15 cellular contexts compared by ENCODE assay signal in the genomic region with DNA sequence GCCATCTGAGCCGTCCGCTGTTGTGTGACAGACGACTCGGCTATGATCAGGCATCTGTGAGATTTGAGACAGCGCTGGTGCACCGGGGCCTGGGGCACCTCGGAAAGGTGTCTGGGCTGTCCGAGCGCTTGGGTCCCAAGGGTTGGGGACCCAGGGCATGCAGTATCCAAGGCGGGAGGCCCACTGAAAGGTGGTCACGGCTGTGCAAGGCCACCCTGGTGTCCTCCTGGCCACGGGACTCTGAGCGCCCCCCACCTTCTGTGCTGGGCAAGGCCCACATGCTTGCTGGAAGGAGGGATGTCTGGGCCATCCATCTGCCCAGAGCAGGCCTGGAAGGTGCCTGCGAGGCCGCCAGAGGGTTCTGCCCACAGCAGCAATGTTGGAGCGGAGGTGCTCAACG. TPM values are rescaled to one million over a fixed set of nuclear protein-coding genes. Genes with fewer than 3 reads are reported as not detected.
DNase-seq lines count a peak whose midpoint lies in the region; ATAC-seq, FAIRE-seq and TF ChIP-seq lines count a peak whose summit lies in the region.
"Had no signal": no experiment of that assay in that cellular context is flagged by ENCODE, and none has a peak within 500 bp of the region (broad histone marks: within the 10 kb centered on the region; RNA-seq: fewer than 3 reads in every experiment).

No MANE protein-coding gene starts in this region.

- no peak for FAIRE-seq in HepG2 (lab: Jason Lieb, UNC)
- FAIRE-seq: GM12878, GM18507 had no signal

- H3K79me2 ChIP-seq in HepG2 (ENCODE audit: insufficient read depth, low read length): no peaks in the 10 kb centered on the region

- peaks cover 16% of the 10 kb centered on the region for H3K4me1 Mint-ChIP-seq in dendritic cell treated with granulocyte-macrophage colony-stimulating factor and Interleukin-4, amounts not matched to agents 40 ng/mL and 50 ng/mL, for 4 days (ENCODE audit: low read depth)
- H3K4me1 Mint-ChIP-seq: GM23338 had no signal

- H3K4me3 Mint-ChIP-seq in dendritic cell treated with granulocyte-macrophage colony-stimulating factor and Interleukin-4, amounts not matched to agents 40 ng/mL and 50 ng/mL, for 4 days: no peak overlapping the region
- H3K4me3 Mint-ChIP-seq: CD4-positive, alpha-beta T cell; GM23338 had no signal

- TF ChIP-seq RAD21 in HepG2 (CRISPR knock-in tag; IDR thresholded peaks at IDR 0.05): no peak

- H3K4me3 ChIP-seq in HepG2 (replicated peaks in 1 of 3; ENCODE audit: insufficient read depth in 1 of 3, low read depth in 2 of 3, low read length in 3 of 3) (no peak overlapping the region), right lobe of liver (no peak overlapping the region), aorta (ENCODE audit: low read length in 2 of 2) (no peak overlapping the region)
- H3K4me3 ChIP-seq: GM12878, GM23338 had no signal

- TF ChIP-seq EP300 in HepG2 (IDR thresholded peaks at IDR 0.05; ENCODE audit: low read depth in 2 of 2, low read length in 2 of 2) (no peak), HepG2 (CRISPR knock-in tag; IDR thresholded peaks at IDR 0.05; ENCODE audit: borderline replicate concordance) (no peak)

- H3K9me3 Mint-ChIP-seq in dendritic cell treated with granulocyte-macrophage colony-stimulating factor and Interleukin-4, amounts not matched to agents 40 ng/mL and 50 ng/mL, for 4 days: peaks cover 29% of the 10 kb centered on the region
- H3K9me3 Mint-ChIP-seq: CD4-positive, alpha-beta T cell had no signal

- H3K27ac ChIP-seq in HepG2 (ENCODE audit: extremely low read length, insufficient read depth, low read length) (no peak overlapping the region), right lobe of liver (no peak overlapping the region), aorta (ENCODE audit: low read depth in 1 of 2, low read length in 2 of 2) (no peak overlapping the region)

- CTCF ChIA-PET in HepG2 (lab: Yijun Ruan, JAX; ENCODE audit: low intra/inter-chr PET ratio, low total read pairs): no interaction called here

- intact Hi-C loops in HepG2 (cut with micrococcal nuclease; ENCODE audit: unreplicated experiment): no loop called here
- intact Hi-C loops in right lobe of liver (cut with DNase I): loop anchor here in 1 of 2 donors (10.0 kb wide), 1 partner anchor 164 kb away; no protein-coding TSS in a partner anchor
- intact Hi-C loops in dendritic cell treated with granulocyte-macrophage colony-stimulating factor and Interleukin-4, amounts not matched to agents 40 ng/mL and 50 ng/mL, for 4 days (cut with micrococcal nuclease): no loop called here
- intact Hi-C loops in aorta (cut with DNase I): loop anchor here in 1 of 2 donors (10.0 kb wide), 1 partner anchor 64 kb away; no protein-coding TSS in a partner anchor
- intact Hi-C loops in Right ventricle myocardium inferior (cut with DNase I): no loop called here

- TF ChIP-seq CTCF in HepG2 (CRISPR knock-in tag; IDR thresholded peaks at IDR 0.05) (no peak), right lobe of liver (IDR thresholded peaks at IDR 0.05) (no peak)

- H3K36me3 ChIP-seq in HepG2 (replicated peaks in 1 of 2; ENCODE audit: control insufficient read depth in 1 of 2, insufficient read depth in 2 of 2, low read length in 2 of 2) (peaks cover 33 to 65% of the 10 kb centered on the region in 2 experiments), right lobe of liver (peaks cover 0 to 8% (median 0%) of the 10 kb centered on the region in 4 donors), aorta (ENCODE audit: control insufficient read depth in 1 of 2, insufficient read depth in 2 of 2, low read length in 1 of 2) (no peaks in the 10 kb centered on the region)

- no peak overlapping the region for H2AFZ ChIP-seq in HepG2 (ENCODE audit: low read length)
- H2AFZ ChIP-seq: GM23338 had no signal

- POLR2A ChIA-PET in HepG2 (lab: Yijun Ruan, JAX): no interaction called here

- no peaks in the 10 kb centered on the region for H4K20me1 ChIP-seq in HepG2 (ENCODE audit: insufficient read depth, low read length)

- peak overlapping the region; percentile 74 for H3K27ac Mint-ChIP-seq in dendritic cell treated with granulocyte-macrophage colony-stimulating factor and Interleukin-4, amounts not matched to agents 40 ng/mL and 50 ng/mL, for 4 days
- H3K27ac Mint-ChIP-seq: CD4-positive, alpha-beta T cell; GM23338 had no signal

- H3K4me1 ChIP-seq in HepG2 (ENCODE audit: insufficient read depth, low read length): peaks cover 24% of the 10 kb centered on the region
- H3K4me1 ChIP-seq in right lobe of liver: peaks cover 0 to 17% (median 3%) of the 10 kb centered on the region in 4 donors
- H3K4me1 ChIP-seq in aorta (ENCODE audit: control insufficient read depth in 1 of 2, insufficient read depth in 2 of 2, low read length in 2 of 2): no peaks in the 10 kb centered on the region

- H3K27me3 ChIP-seq in HepG2 (ENCODE audit: control insufficient read depth in 1 of 2, insufficient read depth in 2 of 2, low read length in 2 of 2): no peaks in the 10 kb centered on the region
- H3K27me3 ChIP-seq in right lobe of liver: no peaks in the 10 kb centered on the region
- no peaks in the 10 kb centered on the region for H3K27me3 ChIP-seq in aorta (ENCODE audit: control insufficient read depth in 1 of 2, insufficient read depth in 2 of 2, low read length in 1 of 2)

- H3K36me3 Mint-ChIP-seq in dendritic cell treated with granulocyte-macrophage colony-stimulating factor and Interleukin-4, amounts not matched to agents 40 ng/mL and 50 ng/mL, for 4 days (ENCODE audit: low read depth): peaks cover 96% of the 10 kb centered on the region

- no peak overlapping the region for H3K9ac ChIP-seq in HepG2 (ENCODE audit: insufficient read depth, low read depth, low read length)

- in situ Hi-C loops in HepG2 (cut with HindIII; ENCODE audit: extremely low pct_ligation_motif_present, low pct_unique_long_range_greater_than_20kb): no loop called here

- H3K9me3 ChIP-seq in HepG2 (ENCODE audit: low read length) (peaks cover 17% of the 10 kb centered on the region; the same call in 1 of the 2 replicates), right lobe of liver (peaks cover 0 to 6% (median 0%) of the 10 kb centered on the region in 4 donors), aorta (ENCODE audit: control insufficient read depth, low read length) (peaks cover 4% of the 10 kb centered on the region)

- DNase-seq in HepG2 (ENCODE audit: low spot score) (no peak), right lobe of liver (no peak), aorta (no peak), Right ventricle myocardium inferior (ENCODE audit: missing footprints) (no peak)
- DNase-seq: 8988T; AML-193; C1 segment of cervical spinal cord; CD4-positive, alpha-beta T cell; DMS79; H7; IMR-90 had no signal

- H3K4me2 ChIP-seq in HepG2 (ENCODE audit: low read depth, low read length): no peak overlapping the region
- H3K4me2 ChIP-seq: GM23338 had no signal

- 91% methylated on average over 11 of the region's 17 CpGs for WGBS in HepG2 (ENCODE audit: low lambda C conversion rate)
- no CpG with 5 or more reads among the region's 17 CpGs for WGBS in right lobe of liver (ENCODE audit: insufficient coverage, low coverage, low lambda C conversion rate, missing lambda C conversion rate)
- WGBS in aorta, 2 donors: 91 to 94% methylated on average over 17 of the region's 17 CpGs

- ATAC-seq in HepG2 (no peak), right lobe of liver (no peak), aorta (ENCODE audit: low FRiP score) (no peak), Right ventricle myocardium inferior (no peak)
- ATAC-seq: GM12878, GM23338 had no signal

- TF ChIP-seq POLR2A in HepG2 (IDR thresholded peaks at IDR 0.05; ENCODE audit: insufficient read depth in 1 of 2, low read depth in 2 of 2, low read length in 2 of 2): no peak
- no peak for TF ChIP-seq POLR2A in right lobe of liver (IDR thresholded peaks at IDR 0.05)

- no peaks in the 10 kb centered on the region for H3K27me3 Mint-ChIP-seq in dendritic cell treated with granulocyte-macrophage colony-stimulating factor and Interleukin-4, amounts not matched to agents 40 ng/mL and 50 ng/mL, for 4 days
- H3K27me3 Mint-ChIP-seq: CD4-positive, alpha-beta T cell had no signal

- no TSS peak for BruUV-seq in HepG2 (replicated peaks; lab: Mats Ljungman, UMichigan)

RNA-seq across cellular contexts. Expression of a gene that starts 19.9 kb away (rescaled TPM):
- total RNA-seq in HepG2 (2016; rRNA removed; fragmentation: Illumina TruSeq; extraction: Trizol) (21.2 and 35.4 TPM in 2 replicates), right lobe of liver (1 to 10 TPM; 2.2 to 5.7 (median 4.8) TPM), aorta (10 to 100 TPM in 1 of 2 donors, 1 to 10 TPM in 1; 7.6 to 16.1 TPM), Right ventricle myocardium inferior (7.0 TPM)
- 9.8 and 10.0 TPM in 2 replicates for total RNA-seq in HepG2 (2016; cell fraction: cytosol; rRNA removed; fragmentation: Illumina TruSeq; extraction: Trizol; ENCODE audit: low read depth)
- total RNA-seq in HepG2 (2016; cell fraction: insoluble cytoplasmic fraction; rRNA removed; fragmentation: Illumina TruSeq; extraction: Trizol): 23.8 and 32.4 TPM in 2 replicates
- total RNA-seq in HepG2 (2016; cell fraction: membrane; rRNA removed; fragmentation: Illumina TruSeq; extraction: Trizol): 15.9 and 17.1 TPM in 2 replicates
- total RNA-seq in HepG2 (2016; cell fraction: nucleus; rRNA removed; fragmentation: Illumina TruSeq; extraction: Trizol): 24.3 and 29.3 TPM in 2 replicates
- polyA plus RNA-seq in HepG2 (2011; rRNA removed) (15.7 and 20.3 TPM in 2 replicates), aorta (1 to 10 TPM; 5.2 to 9.3 TPM)
- 8.7 and 16.8 TPM in 2 replicates for polyA plus RNA-seq in HepG2 (2011; cell fraction: cytosol; rRNA removed)
- polyA plus RNA-seq in HepG2 (2011; cell fraction: nucleus; rRNA removed): 68.2 and 101 TPM in 2 replicates
- polyA plus RNA-seq in HepG2 (2012): 16.3 and 27.3 TPM in 2 replicates
- 5.5 and 6.4 TPM in 2 replicates for polyA plus RNA-seq in HepG2 (2016; cell fraction: cytosol; fragmentation: Illumina TruSeq; extraction: Trizol; ENCODE audit: low read depth)
- 59.5 and 79.8 TPM in 2 replicates for polyA plus RNA-seq in HepG2 (2016; cell fraction: insoluble cytoplasmic fraction; fragmentation: Illumina TruSeq; extraction: Trizol; ENCODE audit: low read depth)
- 10.8 and 13.8 TPM in 2 replicates for polyA plus RNA-seq in HepG2 (2016; cell fraction: membrane; fragmentation: Illumina TruSeq; extraction: Trizol; ENCODE audit: low read depth)
- 133 and 138 TPM in 2 replicates for polyA plus RNA-seq in HepG2 (2016; cell fraction: nucleus; fragmentation: Illumina TruSeq; extraction: Trizol; ENCODE audit: insufficient read depth, low read depth)
- 12.7 and 22.2 TPM in 2 replicates for polyA minus RNA-seq in HepG2 (2011; rRNA and poly(A)+ RNA removed; ENCODE audit: low replicate concordance)
- 7.4 and 8.9 TPM in 2 replicates for polyA minus RNA-seq in HepG2 (2011; cell fraction: cytosol; rRNA and poly(A)+ RNA removed)
- polyA minus RNA-seq in HepG2 (2011; cell fraction: nucleus; rRNA and poly(A)+ RNA removed): 10.9 and 13.8 TPM in 2 replicates

RNA-seq across cellular contexts. Expression of a gene that starts 20.1 kb away (rescaled TPM):
- total RNA-seq in HepG2 (2016; rRNA removed; fragmentation: Illumina TruSeq; extraction: Trizol): 15.5 and 25.8 TPM in 2 replicates
- total RNA-seq in HepG2 (2016; cell fraction: cytosol; rRNA removed; fragmentation: Illumina TruSeq; extraction: Trizol; ENCODE audit: low read depth): 9.2 and 12.7 TPM in 2 replicates
- 14.4 and 26.2 TPM in 2 replicates for total RNA-seq in HepG2 (2016; cell fraction: insoluble cytoplasmic fraction; rRNA removed; fragmentation: Illumina TruSeq; extraction: Trizol)
- 28.5 and 34.5 TPM in 2 replicates for total RNA-seq in HepG2 (2016; cell fraction: membrane; rRNA removed; fragmentation: Illumina TruSeq; extraction: Trizol)
- 20.4 and 23.0 TPM in 2 replicates for total RNA-seq in HepG2 (2016; cell fraction: nucleus; rRNA removed; fragmentation: Illumina TruSeq; extraction: Trizol)
- 19.0 and 36.1 TPM in 2 replicates for polyA plus RNA-seq in HepG2 (2011; rRNA removed)
- 18.9 and 32.3 TPM in 2 replicates for polyA plus RNA-seq in HepG2 (2011; cell fraction: cytosol; rRNA removed)
- polyA plus RNA-seq in HepG2 (2011; cell fraction: nucleus; rRNA removed): 79.1 and 84.6 TPM in 2 replicates
- polyA plus RNA-seq in HepG2 (2012): 16.1 and 20.7 TPM in 2 replicates
- polyA plus RNA-seq in HepG2 (2016; cell fraction: cytosol; fragmentation: Illumina TruSeq; extraction: Trizol; ENCODE audit: low read depth): 9.4 and 10.4 TPM in 2 replicates
- 14.1 and 16.2 TPM in 2 replicates for polyA plus RNA-seq in HepG2 (2016; cell fraction: insoluble cytoplasmic fraction; fragmentation: Illumina TruSeq; extraction: Trizol; ENCODE audit: low read depth)
- polyA plus RNA-seq in HepG2 (2016; cell fraction: membrane; fragmentation: Illumina TruSeq; extraction: Trizol; ENCODE audit: low read depth): 21.6 and 23.3 TPM in 2 replicates
- 36.1 and 41.5 TPM in 2 replicates for polyA plus RNA-seq in HepG2 (2016; cell fraction: nucleus; fragmentation: Illumina TruSeq; extraction: Trizol; ENCODE audit: insufficient read depth, low read depth)
- polyA minus RNA-seq in HepG2 (2011; rRNA and poly(A)+ RNA removed; ENCODE audit: low replicate concordance): 7.1 and 61.3 TPM in 2 replicates
- polyA minus RNA-seq in HepG2 (2011; cell fraction: cytosol; rRNA and poly(A)+ RNA removed): 18.8 and 21.5 TPM in 2 replicates
- polyA minus RNA-seq in HepG2 (2011; cell fraction: nucleus; rRNA and poly(A)+ RNA removed): 6.4 and 8.5 TPM in 2 replicates
- 10 to 100 TPM; 13.8 to 51.0 (median 25.4) TPM for total RNA-seq in right lobe of liver
- 10 to 100 TPM; 24.9 to 26.6 TPM for total RNA-seq in aorta
- polyA plus RNA-seq in aorta: 10 to 100 TPM; 14.8 to 36.4 TPM
- 26.3 TPM for total RNA-seq in Right ventricle myocardium inferior

RNA-seq across cellular contexts. Expression of a gene that starts 29.1 kb away (rescaled TPM):
- total RNA-seq in HepG2 (2016; rRNA removed; fragmentation: Illumina TruSeq; extraction: Trizol) (104 and 131 TPM in 2 replicates), right lobe of liver (10 to 100 TPM; 13.1 to 30.8 (median 14.7) TPM), aorta (10 to 100 TPM; 25.1 to 25.3 TPM), Right ventricle myocardium inferior (13.7 TPM)
- total RNA-seq in HepG2 (2016; cell fraction: cytosol; rRNA removed; fragmentation: Illumina TruSeq; extraction: Trizol; ENCODE audit: low read depth): 19.5 and 20.5 TPM in 2 replicates
- total RNA-seq in HepG2 (2016; cell fraction: insoluble cytoplasmic fraction; rRNA removed; fragmentation: Illumina TruSeq; extraction: Trizol): 103 and 128 TPM in 2 replicates
- 43.3 and 44.2 TPM in 2 replicates for total RNA-seq in HepG2 (2016; cell fraction: membrane; rRNA removed; fragmentation: Illumina TruSeq; extraction: Trizol)
- total RNA-seq in HepG2 (2016; cell fraction: nucleus; rRNA removed; fragmentation: Illumina TruSeq; extraction: Trizol): 39.3 and 41.5 TPM in 2 replicates
- polyA plus RNA-seq in HepG2 (2011; rRNA removed) (29.8 and 43.9 TPM in 2 replicates), aorta (10 to 100 TPM; 27.2 to 35.1 TPM)
- polyA plus RNA-seq in HepG2 (2011; cell fraction: cytosol; rRNA removed): 22.0 and 30.6 TPM in 2 replicates
- polyA plus RNA-seq in HepG2 (2011; cell fraction: nucleus; rRNA removed): 12.8 and 13.8 TPM in 2 replicates
- polyA plus RNA-seq in HepG2 (2012): 30.0 and 43.7 TPM in 2 replicates
- 10.3 and 11.7 TPM in 2 replicates for polyA plus RNA-seq in HepG2 (2016; cell fraction: cytosol; fragmentation: Illumina TruSeq; extraction: Trizol; ENCODE audit: low read depth)
- 140 and 142 TPM in 2 replicates for polyA plus RNA-seq in HepG2 (2016; cell fraction: insoluble cytoplasmic fraction; fragmentation: Illumina TruSeq; extraction: Trizol; ENCODE audit: low read depth)
- 24.5 and 24.6 TPM in 2 replicates for polyA plus RNA-seq in HepG2 (2016; cell fraction: membrane; fragmentation: Illumina TruSeq; extraction: Trizol; ENCODE audit: low read depth)
- polyA plus RNA-seq in HepG2 (2016; cell fraction: nucleus; fragmentation: Illumina TruSeq; extraction: Trizol; ENCODE audit: insufficient read depth, low read depth): 69.4 and 73.3 TPM in 2 replicates
- polyA minus RNA-seq in HepG2 (2011; rRNA and poly(A)+ RNA removed; ENCODE audit: low replicate concordance): 12.5 and 24.7 TPM in 2 replicates
- 19.7 and 22.7 TPM in 2 replicates for polyA minus RNA-seq in HepG2 (2011; cell fraction: cytosol; rRNA and poly(A)+ RNA removed)
- polyA minus RNA-seq in HepG2 (2011; cell fraction: nucleus; rRNA and poly(A)+ RNA removed): 10.8 and 13.7 TPM in 2 replicates

RNA-seq across cellular contexts. Expression of a gene that starts 51.9 kb away (rescaled TPM):
- total RNA-seq in HepG2 (2016; rRNA removed; fragmentation: Illumina TruSeq; extraction: Trizol) (40.2 and 103 TPM in 2 replicates), right lobe of liver (10 to 100 TPM; 14.3 to 30.0 (median 25.7) TPM), aorta (1 to 10 TPM; 1.2 to 4.0 TPM), Right ventricle myocardium inferior (1.8 TPM)
- total RNA-seq in HepG2 (2016; cell fraction: cytosol; rRNA removed; fragmentation: Illumina TruSeq; extraction: Trizol; ENCODE audit: low read depth): 18.3 and 22.4 TPM in 2 replicates
- total RNA-seq in HepG2 (2016; cell fraction: insoluble cytoplasmic fraction; rRNA removed; fragmentation: Illumina TruSeq; extraction: Trizol): 38.7 and 106 TPM in 2 replicates
- total RNA-seq in HepG2 (2016; cell fraction: membrane; rRNA removed; fragmentation: Illumina TruSeq; extraction: Trizol): 39.4 and 45.4 TPM in 2 replicates
- total RNA-seq in HepG2 (2016; cell fraction: nucleus; rRNA removed; fragmentation: Illumina TruSeq; extraction: Trizol): 114 and 144 TPM in 2 replicates
- polyA plus RNA-seq in HepG2 (2011; rRNA removed) (109 and 159 TPM in 2 replicates), aorta (1 to 10 TPM; 1.0 to 2.4 TPM)
- polyA plus RNA-seq in HepG2 (2011; cell fraction: cytosol; rRNA removed): 87.8 and 132 TPM in 2 replicates
- polyA plus RNA-seq in HepG2 (2011; cell fraction: nucleus; rRNA removed): 914 and 1,354 TPM in 2 replicates
- 127 and 140 TPM in 2 replicates for polyA plus RNA-seq in HepG2 (2012)
- polyA plus RNA-seq in HepG2 (2016; cell fraction: cytosol; fragmentation: Illumina TruSeq; extraction: Trizol; ENCODE audit: low read depth): 6.7 and 7.6 TPM in 2 replicates
- 36.5 and 42.1 TPM in 2 replicates for polyA plus RNA-seq in HepG2 (2016; cell fraction: insoluble cytoplasmic fraction; fragmentation: Illumina TruSeq; extraction: Trizol; ENCODE audit: low read depth)
- 24.3 and 24.6 TPM in 2 replicates for polyA plus RNA-seq in HepG2 (2016; cell fraction: membrane; fragmentation: Illumina TruSeq; extraction: Trizol; ENCODE audit: low read depth)
- polyA plus RNA-seq in HepG2 (2016; cell fraction: nucleus; fragmentation: Illumina TruSeq; extraction: Trizol; ENCODE audit: insufficient read depth, low read depth): 393 and 407 TPM in 2 replicates
- polyA minus RNA-seq in HepG2 (2011; rRNA and poly(A)+ RNA removed; ENCODE audit: low replicate concordance): 7.3 and 222 TPM in 2 replicates
- 97.8 and 100 TPM in 2 replicates for polyA minus RNA-seq in HepG2 (2011; cell fraction: cytosol; rRNA and poly(A)+ RNA removed)
- 130 and 153 TPM in 2 replicates for polyA minus RNA-seq in HepG2 (2011; cell fraction: nucleus; rRNA and poly(A)+ RNA removed)

RNA-seq across cellular contexts. Expression of a gene that starts 57.1 kb away (rescaled TPM):
- total RNA-seq in HepG2 (2016; rRNA removed; fragmentation: Illumina TruSeq; extraction: Trizol) (0.62 and 1.1 TPM in 2 replicates), right lobe of liver (1 to 10 TPM in 2 of 6 experiments, under 1 TPM in 4; 0.56 to 3.5 (median 0.74) TPM), aorta (1 to 10 TPM; 1.5 to 1.9 TPM), Right ventricle myocardium inferior (0.49 TPM)
- 1.9 TPM in 1 of 2 replicates, not detected in the other for total RNA-seq in HepG2 (2016; cell fraction: cytosol; rRNA removed; fragmentation: Illumina TruSeq; extraction: Trizol; ENCODE audit: low read depth)
- total RNA-seq in HepG2 (2016; cell fraction: insoluble cytoplasmic fraction; rRNA removed; fragmentation: Illumina TruSeq; extraction: Trizol): 0.22 and 0.56 TPM in 2 replicates
- total RNA-seq in HepG2 (2016; cell fraction: membrane; rRNA removed; fragmentation: Illumina TruSeq; extraction: Trizol): 0.83 and 1.1 TPM in 2 replicates
- total RNA-seq in HepG2 (2016; cell fraction: nucleus; rRNA removed; fragmentation: Illumina TruSeq; extraction: Trizol): 0.43 and 0.44 TPM in 2 replicates
- polyA plus RNA-seq in HepG2 (2011; rRNA removed) (0.46 and 0.48 TPM in 2 replicates), aorta (under 1 TPM in 1 of 2 donors, not detected in 1; 0.77 TPM)
- polyA plus RNA-seq in HepG2 (2011; cell fraction: cytosol; rRNA removed): 0.33 and 0.60 TPM in 2 replicates
- 0.69 and 0.85 TPM in 2 replicates for polyA plus RNA-seq in HepG2 (2011; cell fraction: nucleus; rRNA removed)
- 0.20 and 0.35 TPM in 2 replicates for polyA plus RNA-seq in HepG2 (2012)
- polyA plus RNA-seq in HepG2 (2016; cell fraction: cytosol; fragmentation: Illumina TruSeq; extraction: Trizol; ENCODE audit: low read depth): 0.21 and 0.32 TPM in 2 replicates
- polyA plus RNA-seq in HepG2 (2016; cell fraction: insoluble cytoplasmic fraction; fragmentation: Illumina TruSeq; extraction: Trizol; ENCODE audit: low read depth): 0.46 and 0.47 TPM in 2 replicates
- polyA plus RNA-seq in HepG2 (2016; cell fraction: membrane; fragmentation: Illumina TruSeq; extraction: Trizol; ENCODE audit: low read depth): 0.26 and 0.55 TPM in 2 replicates
- 0.53 and 0.70 TPM in 2 replicates for polyA plus RNA-seq in HepG2 (2016; cell fraction: nucleus; fragmentation: Illumina TruSeq; extraction: Trizol; ENCODE audit: insufficient read depth, low read depth)
- 0.62 and 1.6 TPM in 2 replicates for polyA minus RNA-seq in HepG2 (2011; rRNA and poly(A)+ RNA removed; ENCODE audit: low replicate concordance)
- polyA minus RNA-seq in HepG2 (2011; cell fraction: cytosol; rRNA and poly(A)+ RNA removed): not detected in 2 replicates
- 0.13 and 0.50 TPM in 2 replicates for polyA minus RNA-seq in HepG2 (2011; cell fraction: nucleus; rRNA and poly(A)+ RNA removed)
